In the genomic region with DNA sequence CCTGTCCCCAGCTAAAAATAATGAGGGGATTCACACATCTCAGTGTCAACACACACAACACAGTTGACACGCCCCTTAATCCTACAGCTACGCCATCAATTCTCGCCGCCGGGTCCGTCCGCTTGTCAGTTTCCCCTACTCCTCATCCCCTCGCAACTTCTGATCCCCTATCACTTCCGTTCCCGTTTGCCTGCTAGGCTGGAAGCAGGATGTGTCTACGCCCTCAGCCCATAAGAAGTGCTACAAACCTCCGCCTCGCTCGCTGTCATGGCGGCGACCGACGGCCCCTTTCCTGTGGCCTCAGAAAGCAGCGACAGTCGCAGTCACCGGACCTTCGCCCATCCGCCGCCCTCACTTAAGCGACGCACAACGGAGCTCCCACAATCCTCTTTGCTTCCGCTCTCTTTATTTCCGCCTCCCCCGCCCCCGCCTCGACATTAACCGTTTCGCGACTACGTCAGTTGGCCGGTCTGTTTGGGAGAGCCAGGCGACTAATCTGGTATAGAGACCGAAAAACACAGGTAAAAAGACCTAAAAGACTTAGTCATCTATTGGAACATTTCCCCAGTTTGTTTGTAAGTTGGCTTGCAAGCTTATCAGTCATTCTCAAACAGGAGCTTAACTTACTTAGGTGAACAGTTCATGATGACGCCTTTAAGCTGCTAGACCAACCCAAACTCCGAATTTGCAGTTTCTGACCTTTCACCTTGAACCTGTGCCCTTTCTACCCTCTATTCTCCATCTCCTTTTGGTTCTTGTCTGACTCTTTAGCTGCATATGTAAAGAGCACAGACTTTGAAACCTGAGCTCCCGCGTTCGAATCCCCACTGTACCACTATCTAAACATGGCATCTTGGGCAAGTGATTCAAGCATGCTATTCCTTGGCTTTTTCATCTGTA, we compare ENCODE assay signal across 1 cellular context.
TF ChIP-seq lines count a peak whose summit lies in the region.

A gene with protein sequence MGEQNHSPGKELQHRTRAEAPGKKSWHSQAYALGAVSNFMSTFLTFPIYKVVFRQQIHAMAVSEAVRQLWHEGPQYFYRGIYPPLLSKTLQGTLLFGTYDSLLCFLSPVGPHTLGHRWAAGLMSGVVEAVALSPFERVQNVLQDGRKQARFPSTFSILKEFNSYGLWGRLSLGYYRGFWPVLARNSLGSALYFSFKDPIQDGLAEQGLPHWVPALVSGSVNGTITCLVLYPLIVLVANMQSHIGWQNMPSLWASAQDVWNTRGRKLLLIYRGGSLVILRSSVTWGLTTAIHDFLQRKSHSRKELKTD (minus strand): TSS at position 380 of the 900 bp plus-strand sequence. CDS start 51,752 bp downstream, outside the sequence.

TF ChIP-seq in HepG2, 621 proteins besides CTCF, POLR2A, EP300 and RAD21 (continued from another document and continues in another):
- TF ChIP-seq SNAPC4 (CRISPR knock-in tag; IDR thresholded peaks at IDR 0.05) (no peak), ZNF558 (CRISPR knock-in tag; IDR thresholded peaks at IDR 0.05; ENCODE audit: borderline replicate concordance) (no peak; the same call in 1 of the 2 replicates), TCF12 (IDR thresholded peaks at IDR 0.05) (no peak), TCF12 (CRISPR knock-in tag; IDR thresholded peaks at IDR 0.05) (no peak), SNAPC2 (CRISPR knock-in tag; IDR thresholded peaks at IDR 0.05) (no peak), NR0B2 (CRISPR knock-in tag; IDR thresholded peaks at IDR 0.05) (no peak), ZNF879 (CRISPR knock-in tag; IDR thresholded peaks at IDR 0.05) (no peak), GABPB1 (CRISPR knock-in tag; IDR thresholded peaks at IDR 0.05) (peak; percentile 97), PHF8 (CRISPR knock-in tag; IDR thresholded peaks at IDR 0.05) (peak; percentile 74), TCF7L2 (IDR thresholded peaks at IDR 0.05; ENCODE audit: low read depth, low read length) (no peak), ZNF552 (CRISPR knock-in tag; IDR thresholded peaks at IDR 0.05; ENCODE audit: borderline replicate concordance) (no peak), ZNF335 (CRISPR knock-in tag; IDR thresholded peaks at IDR 0.05) (no peak), GABPA (IDR thresholded peaks at IDR 0.05; ENCODE audit: low read depth, low read length) (peak; percentile 74), GABPA (CRISPR knock-in tag; IDR thresholded peaks at IDR 0.05; ENCODE audit: low read depth) (peak; percentile 94), IKZF4 (CRISPR knock-in tag; IDR thresholded peaks at IDR 0.05; ENCODE audit: borderline replicate concordance, low read depth, not compliant biosample characterization) (no peak), ZNF562 (CRISPR knock-in tag; IDR thresholded peaks at IDR 0.05; ENCODE audit: borderline replicate concordance) (no peak), ZC3H4 (CRISPR knock-in tag; IDR thresholded peaks at IDR 0.05; ENCODE audit: borderline replicate concordance) (no peak), ZNF256 (CRISPR knock-in tag; conservative IDR thresholded peaks at IDR 0.05) (no peak; the same call in 1 of the 2 replicates), PBX3 (CRISPR knock-in tag; IDR thresholded peaks at IDR 0.05; ENCODE audit: borderline replicate concordance) (no peak), ZNF891 (CRISPR knock-in tag; IDR thresholded peaks at IDR 0.05) (no peak), PPARG (CRISPR knock-in tag; conservative IDR thresholded peaks at IDR 0.05) (no peak), SP5 (CRISPR knock-in tag; IDR thresholded peaks at IDR 0.05; ENCODE audit: borderline replicate concordance, low read depth) (no peak), SMYD3 (CRISPR knock-in tag; IDR thresholded peaks at IDR 0.05) (no peak), THAP9 (CRISPR knock-in tag; IDR thresholded peaks at IDR 0.05; ENCODE audit: borderline replicate concordance) (peak; percentile 100), ZNF224 (CRISPR knock-in tag; IDR thresholded peaks at IDR 0.05) (no peak), KDM2A (CRISPR knock-in tag; IDR thresholded peaks at IDR 0.05; ENCODE audit: borderline replicate concordance, low read depth) (peak; percentile 54; the same call in 1 of the 2 replicates)
- TF ChIP-seq, protein P1, sequence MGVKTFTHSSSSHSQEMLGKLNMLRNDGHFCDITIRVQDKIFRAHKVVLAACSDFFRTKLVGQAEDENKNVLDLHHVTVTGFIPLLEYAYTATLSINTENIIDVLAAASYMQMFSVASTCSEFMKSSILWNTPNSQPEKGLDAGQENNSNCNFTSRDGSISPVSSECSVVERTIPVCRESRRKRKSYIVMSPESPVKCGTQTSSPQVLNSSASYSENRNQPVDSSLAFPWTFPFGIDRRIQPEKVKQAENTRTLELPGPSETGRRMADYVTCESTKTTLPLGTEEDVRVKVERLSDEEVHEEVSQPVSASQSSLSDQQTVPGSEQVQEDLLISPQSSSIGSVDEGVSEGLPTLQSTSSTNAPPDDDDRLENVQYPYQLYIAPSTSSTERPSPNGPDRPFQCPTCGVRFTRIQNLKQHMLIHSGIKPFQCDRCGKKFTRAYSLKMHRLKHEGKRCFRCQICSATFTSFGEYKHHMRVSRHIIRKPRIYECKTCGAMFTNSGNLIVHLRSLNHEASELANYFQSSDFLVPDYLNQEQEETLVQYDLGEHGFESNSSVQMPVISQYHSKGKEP (CRISPR knock-in tag; IDR thresholded peaks at IDR 0.05): no peak
- TF ChIP-seq, protein P2, sequence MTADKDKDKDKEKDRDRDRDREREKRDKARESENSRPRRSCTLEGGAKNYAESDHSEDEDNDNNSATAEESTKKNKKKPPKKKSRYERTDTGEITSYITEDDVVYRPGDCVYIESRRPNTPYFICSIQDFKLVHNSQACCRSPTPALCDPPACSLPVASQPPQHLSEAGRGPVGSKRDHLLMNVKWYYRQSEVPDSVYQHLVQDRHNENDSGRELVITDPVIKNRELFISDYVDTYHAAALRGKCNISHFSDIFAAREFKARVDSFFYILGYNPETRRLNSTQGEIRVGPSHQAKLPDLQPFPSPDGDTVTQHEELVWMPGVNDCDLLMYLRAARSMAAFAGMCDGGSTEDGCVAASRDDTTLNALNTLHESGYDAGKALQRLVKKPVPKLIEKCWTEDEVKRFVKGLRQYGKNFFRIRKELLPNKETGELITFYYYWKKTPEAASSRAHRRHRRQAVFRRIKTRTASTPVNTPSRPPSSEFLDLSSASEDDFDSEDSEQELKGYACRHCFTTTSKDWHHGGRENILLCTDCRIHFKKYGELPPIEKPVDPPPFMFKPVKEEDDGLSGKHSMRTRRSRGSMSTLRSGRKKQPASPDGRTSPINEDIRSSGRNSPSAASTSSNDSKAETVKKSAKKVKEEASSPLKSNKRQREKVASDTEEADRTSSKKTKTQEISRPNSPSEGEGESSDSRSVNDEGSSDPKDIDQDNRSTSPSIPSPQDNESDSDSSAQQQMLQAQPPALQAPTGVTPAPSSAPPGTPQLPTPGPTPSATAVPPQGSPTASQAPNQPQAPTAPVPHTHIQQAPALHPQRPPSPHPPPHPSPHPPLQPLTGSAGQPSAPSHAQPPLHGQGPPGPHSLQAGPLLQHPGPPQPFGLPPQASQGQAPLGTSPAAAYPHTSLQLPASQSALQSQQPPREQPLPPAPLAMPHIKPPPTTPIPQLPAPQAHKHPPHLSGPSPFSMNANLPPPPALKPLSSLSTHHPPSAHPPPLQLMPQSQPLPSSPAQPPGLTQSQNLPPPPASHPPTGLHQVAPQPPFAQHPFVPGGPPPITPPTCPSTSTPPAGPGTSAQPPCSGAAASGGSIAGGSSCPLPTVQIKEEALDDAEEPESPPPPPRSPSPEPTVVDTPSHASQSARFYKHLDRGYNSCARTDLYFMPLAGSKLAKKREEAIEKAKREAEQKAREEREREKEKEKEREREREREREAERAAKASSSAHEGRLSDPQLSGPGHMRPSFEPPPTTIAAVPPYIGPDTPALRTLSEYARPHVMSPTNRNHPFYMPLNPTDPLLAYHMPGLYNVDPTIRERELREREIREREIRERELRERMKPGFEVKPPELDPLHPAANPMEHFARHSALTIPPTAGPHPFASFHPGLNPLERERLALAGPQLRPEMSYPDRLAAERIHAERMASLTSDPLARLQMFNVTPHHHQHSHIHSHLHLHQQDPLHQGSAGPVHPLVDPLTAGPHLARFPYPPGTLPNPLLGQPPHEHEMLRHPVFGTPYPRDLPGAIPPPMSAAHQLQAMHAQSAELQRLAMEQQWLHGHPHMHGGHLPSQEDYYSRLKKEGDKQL (CRISPR knock-in tag; IDR thresholded peaks at IDR 0.05; ENCODE audit: low read depth): no peak
- TF ChIP-seq, protein P3, sequence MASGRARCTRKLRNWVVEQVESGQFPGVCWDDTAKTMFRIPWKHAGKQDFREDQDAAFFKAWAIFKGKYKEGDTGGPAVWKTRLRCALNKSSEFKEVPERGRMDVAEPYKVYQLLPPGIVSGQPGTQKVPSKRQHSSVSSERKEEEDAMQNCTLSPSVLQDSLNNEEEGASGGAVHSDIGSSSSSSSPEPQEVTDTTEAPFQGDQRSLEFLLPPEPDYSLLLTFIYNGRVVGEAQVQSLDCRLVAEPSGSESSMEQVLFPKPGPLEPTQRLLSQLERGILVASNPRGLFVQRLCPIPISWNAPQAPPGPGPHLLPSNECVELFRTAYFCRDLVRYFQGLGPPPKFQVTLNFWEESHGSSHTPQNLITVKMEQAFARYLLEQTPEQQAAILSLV (CRISPR knock-in tag; IDR thresholded peaks at IDR 0.05; ENCODE audit: borderline replicate concordance): no peak
- TF ChIP-seq, protein P4, sequence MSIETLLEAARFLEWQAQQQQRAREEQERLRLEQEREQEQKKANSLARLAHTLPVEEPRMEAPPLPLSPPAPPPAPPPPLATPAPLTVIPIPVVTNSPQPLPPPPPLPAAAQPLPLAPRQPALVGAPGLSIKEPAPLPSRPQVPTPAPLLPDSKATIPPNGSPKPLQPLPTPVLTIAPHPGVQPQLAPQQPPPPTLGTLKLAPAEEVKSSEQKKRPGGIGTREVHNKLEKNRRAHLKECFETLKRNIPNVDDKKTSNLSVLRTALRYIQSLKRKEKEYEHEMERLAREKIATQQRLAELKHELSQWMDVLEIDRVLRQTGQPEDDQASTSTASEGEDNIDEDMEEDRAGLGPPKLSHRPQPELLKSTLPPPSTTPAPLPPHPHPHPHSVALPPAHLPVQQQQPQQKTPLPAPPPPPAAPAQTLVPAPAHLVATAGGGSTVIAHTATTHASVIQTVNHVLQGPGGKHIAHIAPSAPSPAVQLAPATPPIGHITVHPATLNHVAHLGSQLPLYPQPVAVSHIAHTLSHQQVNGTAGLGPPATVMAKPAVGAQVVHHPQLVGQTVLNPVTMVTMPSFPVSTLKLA (IDR thresholded peaks at IDR 0.05): no peak
